Comparison of ENCODE assay signal across 27 cellular contexts in genomic region chr6:167050903-167051302, GRCh38.
"Had no signal": no experiment of that assay in that cellular context is flagged by ENCODE, and none has a peak within 500 bp of the region (broad histone marks: within the 10 kb centered on the region; RNA-seq: fewer than 3 reads in every experiment).

No MANE protein-coding gene starts in this region.

- H3K79me2 ChIP-seq: hepatocyte had no signal

- H2AFZ ChIP-seq: hepatocyte had no signal

- H3K9me3 ChIP-seq: esophagus muscularis mucosa, gastroesophageal sphincter, left lung, lower lobe of right lung, prostate gland, spleen, testis, tibial nerve, upper lobe of left lung had no signal

- H3K36me3 ChIP-seq: esophagus muscularis mucosa, left lung, lower lobe of right lung, prostate gland, spleen, upper lobe of left lung had no signal

- H3K4me3 ChIP-seq: coronary artery, esophagus muscularis mucosa, gastroesophageal sphincter, heart left ventricle, hepatocyte, left lung, lower lobe of right lung, prostate gland, skin epidermis, spleen, testis, tibial nerve, upper lobe of left lung had no signal

- H3K36me3 Mint-ChIP-seq: stimulated activated memory B cell treated with anti-CD40 and anti-IgM and Interleukin-4, amounts not matched to agents 10 μg/mL and 1 μg/mL and 100 μg/mL, for 72 hours had no signal

- H3K4me3 Mint-ChIP-seq: naive thymus-derived CD8-positive, alpha-beta T cell; nephron progenitor cell; stimulated activated memory B cell treated with anti-CD40 and anti-IgM and Interleukin-4, amounts not matched to agents 10 μg/mL and 1 μg/mL and 100 μg/mL, for 72 hours had no signal

- H3K27ac Mint-ChIP-seq: naive thymus-derived CD8-positive, alpha-beta T cell; nephron progenitor cell had no signal

- H3K27ac ChIP-seq: coronary artery, esophagus muscularis mucosa, foreskin keratinocyte, gastroesophageal sphincter, heart left ventricle, hepatocyte, left lung, lower lobe of right lung, prostate gland, skin epidermis, spleen, testis, tibial nerve, upper lobe of left lung had no signal

- H3K4me1 ChIP-seq: esophagus muscularis mucosa, foreskin keratinocyte, gastroesophageal sphincter, prostate gland, testis, upper lobe of left lung had no signal

- H3K9me3 Mint-ChIP-seq: naive thymus-derived CD8-positive, alpha-beta T cell; stimulated activated memory B cell treated with anti-CD40 and anti-IgM and Interleukin-4, amounts not matched to agents 10 μg/mL and 1 μg/mL and 100 μg/mL, for 72 hours had no signal

- FAIRE-seq: endothelial cell of umbilical vein, kidney, urothelium cell line had no signal

- H3K27me3 ChIP-seq: esophagus muscularis mucosa, foreskin keratinocyte, gastroesophageal sphincter, heart left ventricle, hepatocyte, left lung, spleen, testis, tibial nerve, upper lobe of left lung had no signal

- ATAC-seq: foreskin keratinocyte; gastroesophageal sphincter; left lung; lower lobe of right lung; naive thymus-derived CD8-positive, alpha-beta T cell; right cardiac atrium; stimulated activated memory B cell treated with anti-CD40 and anti-IgM and Interleukin-4, amounts not matched to agents 10 μg/mL and 1 μg/mL and 100 μg/mL, for 72 hours; stimulated activated naive CD8-positive, alpha-beta T cell treated with anti-CD3 and anti-CD28 coated beads, Interleukin-15, Interleukin-2, amounts not matched to agents 100 U/mL and 50 U/mL, for 24 hours had no signal

- H3K27me3 Mint-ChIP-seq: naive thymus-derived CD8-positive, alpha-beta T cell; stimulated activated memory B cell treated with anti-CD40 and anti-IgM and Interleukin-4, amounts not matched to agents 10 μg/mL and 1 μg/mL and 100 μg/mL, for 72 hours had no signal

- H3K4me2 ChIP-seq: hepatocyte had no signal

- DNase-seq: dermis blood vessel endothelial cell; effector memory CD4-positive, alpha-beta T cell; foreskin keratinocyte; heart left ventricle; kidney; left lung; lower lobe of right lung; naive thymus-derived CD8-positive, alpha-beta T cell; nephron progenitor cell; nucleus accumbens; right cardiac atrium; spleen; stimulated activated CD4-positive, alpha-beta T cell treated with anti-CD3 and anti-CD28 coated beads, Interleukin-4, amount 100 ng/mL, for 4 hours; stimulated activated naive CD8-positive, alpha-beta T cell treated with anti-CD3 and anti-CD28 coated beads, Interleukin-15, Interleukin-2, amounts not matched to agents 100 U/mL and 50 U/mL, for 24 hours; substantia nigra; testis; upper lobe of left lung had no signal
